Comparison of ENCODE assay signal across 30 cellular contexts in genomic region chr12:120693848-120694247, GRCh38. TPM values are rescaled to one million over a fixed set of nuclear protein-coding genes. Genes with fewer than 3 reads are reported as not detected.
A peak's percentile ranks its signal among the peaks of the same experiment; 100 is the strongest.
DNase-seq lines count a peak whose midpoint lies in the region; ATAC-seq and TF ChIP-seq lines count a peak whose summit lies in the region.
"Had no signal": no experiment of that assay in that cellular context is flagged by ENCODE, and none has a peak within 500 bp of the region (broad histone marks: within the 10 kb centered on the region; RNA-seq: fewer than 3 reads in every experiment).

No MANE protein-coding gene starts in this region.

- intact Hi-C loops in heart left ventricle (cut with DNase I): no loop called here
- intact Hi-C loops in left cardiac atrium (cut with DNase I): no loop called here

- no peak for ATAC-seq in heart left ventricle
- no peak for ATAC-seq in left cardiac atrium
- no peak for ATAC-seq in HG03354 (IDR thresholded peaks at IDR 0.05; ENCODE audit: poor library complexity, severe bottlenecking, unreplicated experiment)
- ATAC-seq: activated T-cell treated with anti-CD3 and anti-CD28 coated beads, Interleukin-2, amount 50 U/mL, for 72 hours; effector memory CD8-positive, alpha-beta T cell; esophagus mucosa; left ventricle myocardium superior; T-helper 17 cell; upper lobe of right lung had no signal

- 84 to 91% (median 88%) methylated on average over 4 of the region's 4 CpGs for WGBS in heart left ventricle, 4 donors

- TF ChIP-seq POLR2A in heart left ventricle (IDR thresholded peaks at IDR 0.05): no peak

- H3K9me3 ChIP-seq in heart left ventricle (no peaks in the 10 kb centered on the region), subcutaneous abdominal adipose tissue (ENCODE audit: control insufficient read depth in 5 of 5, low read length in 5 of 5) (no peaks in the 10 kb centered on the region)
- H3K9me3 ChIP-seq: BE2C, colonic mucosa, MG63, upper lobe of right lung had no signal

- H3K27ac ChIP-seq in heart left ventricle: peak overlapping the region in 7 of 12 donors; percentile 2 to 95 (median 14)
- H3K27ac ChIP-seq in VCaP: peak overlapping the region; percentile 94
- H3K27ac ChIP-seq in subcutaneous abdominal adipose tissue (ENCODE audit: low read depth, low read length): peak overlapping the region; percentile 44
- H3K27ac ChIP-seq: colonic mucosa, skin epidermis, upper lobe of right lung had no signal

- peaks cover 7 to 87% (median 63%) of the 10 kb centered on the region in 12 donors for H3K4me1 ChIP-seq in heart left ventricle
- peaks cover 8 to 71% (median 47%) of the 10 kb centered on the region in 5 donors for H3K4me1 ChIP-seq in subcutaneous abdominal adipose tissue (ENCODE audit: control insufficient read depth in 5 of 5, insufficient read depth in 5 of 5, low read length in 5 of 5)
- H3K4me1 ChIP-seq: BE2C had no signal

- no peaks in the 10 kb centered on the region for H3K27me3 ChIP-seq in heart left ventricle
- H3K27me3 ChIP-seq in subcutaneous abdominal adipose tissue (ENCODE audit: control insufficient read depth in 5 of 5, insufficient read depth in 4 of 5, low read length in 5 of 5): no peaks in the 10 kb centered on the region
- H3K27me3 ChIP-seq: BE2C, colonic mucosa, MG63, upper lobe of right lung had no signal

- H3K9ac ChIP-seq in subcutaneous abdominal adipose tissue (ENCODE audit: low read length in 5 of 5): no peak overlapping the region

- no peak for TF ChIP-seq CTCF in heart left ventricle (IDR thresholded peaks at IDR 0.05)
- TF ChIP-seq CTCF in VCaP (conservative IDR thresholded peaks at IDR 0.05): no peak
- no peak for TF ChIP-seq CTCF in GM20000 (IDR thresholded peaks at IDR 0.05; ENCODE audit: extremely low read depth, missing control alignments)

- DNase-seq in heart left ventricle (no peak), left cardiac atrium (no peak), iPS-NIHi11 (ENCODE audit: low spot score) (peak; percentile 30), GM20000 (ENCODE audit: low spot score) (no peak), HT-29 (ENCODE audit: low spot score) (no peak)
- DNase-seq: activated CD4-positive, alpha-beta T cell treated with anti-CD3 and anti-CD28 coated beads for 4 hours; activated T-cell treated with anti-CD3 and anti-CD28 coated beads, Interleukin-2, amount 50 U/mL, for 72 hours; BE2C; colonic mucosa; effector memory CD8-positive, alpha-beta T cell; foreskin fibroblast; KBM-7; left ventricle myocardium superior; MG63; naive B cell; NCI-H1105 treated with DMSO at 0.1 percent for 48 hours; NCI-H2029 treated with DMSO at 0.1 percent for 48 hours; NCI-H446; stimulated activated CD4-positive, alpha-beta T cell treated with anti-CD3 and anti-CD28 coated beads, Interleukin-1b, Interleukin-23, amount 100 ng/mL, for 48 hours; substantia nigra; T-helper 17 cell; upper lobe of right lung had no signal

- H3K4me3 ChIP-seq in heart left ventricle (no peak overlapping the region), subcutaneous abdominal adipose tissue (ENCODE audit: low read depth in 1 of 5, low read length in 5 of 5) (no peak overlapping the region)
- H3K4me3 ChIP-seq: colonic mucosa, MG63, skin epidermis, upper lobe of right lung had no signal

- peaks cover 0 to 61% (median 41%) of the 10 kb centered on the region in 9 donors for H3K36me3 ChIP-seq in heart left ventricle
- H3K36me3 ChIP-seq in subcutaneous abdominal adipose tissue (ENCODE audit: control insufficient read depth in 5 of 5, insufficient read depth in 5 of 5, low read length in 5 of 5): peaks cover 27 to 56% (median 47%) of the 10 kb centered on the region in 5 donors

RNA-seq across cellular contexts. Expression of gene MLEC, which starts 6.9 kb away (rescaled TPM):
- total RNA-seq in heart left ventricle: 100 to 1,000 TPM in 7 of 9 donors, 10 to 100 TPM in 2; 91.0 to 150 (median 117) TPM
- 100 to 1,000 TPM in 1 of 2 donors, 10 to 100 TPM in 1; 39.2 to 111 TPM for polyA plus RNA-seq in heart left ventricle
- total RNA-seq in left cardiac atrium: 100 to 1,000 TPM; 166 to 173 TPM
- total RNA-seq in HT-29 (2014; rRNA removed; shearing (Covaris generic)): 226 and 266 TPM in 2 replicates

RNA-seq across cellular contexts. Expression of gene UNC119B, which starts 16.4 kb away (rescaled TPM):
- total RNA-seq in heart left ventricle: 10 to 100 TPM in 6 of 9 donors, 1 to 10 TPM in 3; 9.1 to 12.6 (median 10.7) TPM
- 10 to 100 TPM in 1 of 2 donors, 1 to 10 TPM in 1; 3.9 to 13.7 TPM for polyA plus RNA-seq in heart left ventricle
- 10 to 100 TPM; 14.2 to 18.2 TPM for total RNA-seq in left cardiac atrium
- 16.7 and 19.1 TPM in 2 replicates for total RNA-seq in HT-29 (2014; rRNA removed; shearing (Covaris generic))

RNA-seq across cellular contexts. Expression of gene ACADS, which starts 31.8 kb away (rescaled TPM):
- total RNA-seq in heart left ventricle (100 to 1,000 TPM in 2 of 9 donors, 10 to 100 TPM in 7; 56.7 to 213 (median 78.8) TPM), left cardiac atrium (10 to 100 TPM; 49.4 to 52.0 TPM)
- polyA plus RNA-seq in heart left ventricle: 10 to 100 TPM; 59.6 to 98.7 TPM
- 11.9 and 28.4 TPM in 2 replicates for total RNA-seq in HT-29 (2014; rRNA removed; shearing (Covaris generic))

RNA-seq across cellular contexts. Expression of gene CABP1, which starts 53.4 kb away (rescaled TPM):
- total RNA-seq in heart left ventricle (1 to 10 TPM; 2.4 to 9.1 (median 3.8) TPM), left cardiac atrium (1 to 10 TPM; 1.5 to 4.6 TPM)
- 1 to 10 TPM; 2.9 to 9.9 TPM for polyA plus RNA-seq in heart left ventricle
- 3.5 and 7.0 TPM in 2 replicates for total RNA-seq in HT-29 (2014; rRNA removed; shearing (Covaris generic))
- total RNA-seq: G401, osteocyte, renal cortical epithelial cell, T-helper 17 cell had no signal

Comparison
In these comparisons a context has a peak if more than half of its experiments do, and no peak if none do; other contexts are left out.
1. H3K27ac ChIP-seq: peak in every context shown above with its lines; median percentile 94 in VCaP; 44 in subcutaneous abdominal adipose tissue; 14 in heart left ventricle.